16 cellular contexts compared by ENCODE assay signal in genomic region chr17:74739227-74739831, GRCh38. TPM values are rescaled to one million over a fixed set of nuclear protein-coding genes. Genes with fewer than 3 reads are reported as not detected.
DNase-seq lines count a peak whose midpoint lies in the region; ATAC-seq lines count a peak whose summit lies in the region.
"Had no signal": no experiment of that assay in that cellular context is flagged by ENCODE, and none has a peak within 500 bp of the region (broad histone marks: within the 10 kb centered on the region; RNA-seq: fewer than 3 reads in every experiment).

No MANE protein-coding gene starts in this region.

- H3K4me1 Mint-ChIP-seq in T-helper 1 cell treated with Interleukin-12 subunit alpha and Interleukin-12 subunit beta and Interleukin-4 antibody, amounts not matched to agents 30 μg/mL and 1 μg/mL, for 36 hours (ENCODE audit: low read depth), result peaks cover 68% of the 10 kb centered on the region
- H3K4me1 Mint-ChIP-seq in IgD-negative memory B cell, result peaks cover 42 to 65% (median 56%) of the 10 kb centered on the region in 3 donors
- H3K4me1 Mint-ChIP-seq in activated T-cell treated with anti-CD3 and anti-CD28 coated beads, Interleukin-2, amount 50 U/mL, for 4 hours (ENCODE audit: low read depth), result peaks cover 74% of the 10 kb centered on the region
- peaks cover 60 to 62% of the 10 kb centered on the region in 2 donors for H3K4me1 Mint-ChIP-seq in natural killer cell treated with Interleukin-12 subunit alpha and Interleukin-12 subunit beta and Interleukin-15 and Interleukin-18, amount 100 ng/mL, for 72 hours (ENCODE audit: low read depth in 2 of 2)

- DNase-seq in T-helper 1 cell, result no peak
- DNase-seq in activated T-cell treated with anti-CD3 and anti-CD28 coated beads, Interleukin-2, amount 50 U/mL, for 4 hours, result no peak
- peak; percentile 40 for DNase-seq in natural killer cell treated with Interleukin-12 subunit alpha and Interleukin-12 subunit beta and Interleukin-15 and Interleukin-18, amount 100 ng/mL, for 72 hours (ENCODE audit: low spot score)
- DNase-seq in stimulated activated CD8-positive, alpha-beta memory T cell treated with anti-CD3 and anti-CD28 coated beads, Interleukin-4, amount 100 ng/mL, for 48 hours, result no peak
- DNase-seq: activated CD4-positive, alpha-beta T cell treated with anti-CD3 and anti-CD28 coated beads for 48 hours; colonic mucosa; H9; SW 1271 had no signal

- peak overlapping the region; percentile 82 for H3K27ac Mint-ChIP-seq in T-helper 1 cell treated with Interleukin-12 subunit alpha and Interleukin-12 subunit beta and Interleukin-4 antibody, amounts not matched to agents 30 μg/mL and 1 μg/mL, for 36 hours
- H3K27ac Mint-ChIP-seq in IgD-negative memory B cell, result peak overlapping the region; percentile 63 to 92 (median 86)
- peak overlapping the region; percentile 41 to 60 for H3K27ac Mint-ChIP-seq in natural killer cell treated with Interleukin-12 subunit alpha and Interleukin-12 subunit beta and Interleukin-15 and Interleukin-18, amount 100 ng/mL, for 72 hours
- H3K27ac Mint-ChIP-seq: H9 had no signal

- H3K9me3 Mint-ChIP-seq in T-helper 1 cell treated with Interleukin-12 subunit alpha and Interleukin-12 subunit beta and Interleukin-4 antibody, amounts not matched to agents 30 μg/mL and 1 μg/mL, for 36 hours, result no peaks in the 10 kb centered on the region
- no peaks in the 10 kb centered on the region for H3K9me3 Mint-ChIP-seq in IgD-negative memory B cell
- H3K9me3 Mint-ChIP-seq in activated T-cell treated with anti-CD3 and anti-CD28 coated beads, Interleukin-2, amount 50 U/mL, for 4 hours, result no peaks in the 10 kb centered on the region
- no peaks in the 10 kb centered on the region for H3K9me3 Mint-ChIP-seq in natural killer cell treated with Interleukin-12 subunit alpha and Interleukin-12 subunit beta and Interleukin-15 and Interleukin-18, amount 100 ng/mL, for 72 hours
- H3K9me3 Mint-ChIP-seq: H9 had no signal

- H3K4me3 Mint-ChIP-seq in T-helper 1 cell treated with Interleukin-12 subunit alpha and Interleukin-12 subunit beta and Interleukin-4 antibody, amounts not matched to agents 30 μg/mL and 1 μg/mL, for 36 hours, result peak overlapping the region; percentile 88
- peak overlapping the region; percentile 63 to 95 (median 90) for H3K4me3 Mint-ChIP-seq in IgD-negative memory B cell
- H3K4me3 Mint-ChIP-seq in activated T-cell treated with anti-CD3 and anti-CD28 coated beads, Interleukin-2, amount 50 U/mL, for 4 hours, result peak overlapping the region; percentile 84
- H3K4me3 Mint-ChIP-seq in natural killer cell treated with Interleukin-12 subunit alpha and Interleukin-12 subunit beta and Interleukin-15 and Interleukin-18, amount 100 ng/mL, for 72 hours, result peak overlapping the region; percentile 77

- ATAC-seq in activated T-cell treated with anti-CD3 and anti-CD28 coated beads, Interleukin-2, amount 50 U/mL, for 4 hours, result no peak
- ATAC-seq in natural killer cell treated with Interleukin-12 subunit alpha and Interleukin-12 subunit beta and Interleukin-15 and Interleukin-18, amount 100 ng/mL, for 72 hours, result no peak
- ATAC-seq in HG03520 (IDR thresholded peaks at IDR 0.05; ENCODE audit: unreplicated experiment) (no peak), HG02973 (IDR thresholded peaks at IDR 0.05; ENCODE audit: unreplicated experiment) (no peak)

- peaks cover 22% of the 10 kb centered on the region for H3K36me3 Mint-ChIP-seq in T-helper 1 cell treated with Interleukin-12 subunit alpha and Interleukin-12 subunit beta and Interleukin-4 antibody, amounts not matched to agents 30 μg/mL and 1 μg/mL, for 36 hours (ENCODE audit: low read depth)
- peaks cover 8% of the 10 kb centered on the region for H3K36me3 Mint-ChIP-seq in IgD-negative memory B cell
- H3K36me3 Mint-ChIP-seq in activated T-cell treated with anti-CD3 and anti-CD28 coated beads, Interleukin-2, amount 50 U/mL, for 4 hours (ENCODE audit: insufficient read depth), result no peaks in the 10 kb centered on the region
- H3K36me3 Mint-ChIP-seq in natural killer cell treated with Interleukin-12 subunit alpha and Interleukin-12 subunit beta and Interleukin-15 and Interleukin-18, amount 100 ng/mL, for 72 hours, result no peaks in the 10 kb centered on the region

- H3K27me3 Mint-ChIP-seq in T-helper 1 cell treated with Interleukin-12 subunit alpha and Interleukin-12 subunit beta and Interleukin-4 antibody, amounts not matched to agents 30 μg/mL and 1 μg/mL, for 36 hours (ENCODE audit: low read depth), result peaks cover 8% of the 10 kb centered on the region
- H3K27me3 Mint-ChIP-seq in IgD-negative memory B cell, result no peaks in the 10 kb centered on the region
- H3K27me3 Mint-ChIP-seq in activated T-cell treated with anti-CD3 and anti-CD28 coated beads, Interleukin-2, amount 50 U/mL, for 4 hours (ENCODE audit: low read depth), result no peaks in the 10 kb centered on the region
- H3K27me3 Mint-ChIP-seq in natural killer cell treated with Interleukin-12 subunit alpha and Interleukin-12 subunit beta and Interleukin-15 and Interleukin-18, amount 100 ng/mL, for 72 hours, result peaks cover 7 to 8% of the 10 kb centered on the region in 2 donors

RNA-seq across cellular contexts. Expression of gene RAB37, which starts 2.3 kb away (rescaled TPM):
- polyA plus RNA-seq in IgD-negative memory B cell, result 76.5 TPM
- total RNA-seq in activated T-cell treated with anti-CD3 and anti-CD28 coated beads, Interleukin-2, amount 50 U/mL, for 4 hours, result under 1 TPM; 0.29 to 0.98 (median 0.33) TPM
- total RNA-seq in natural killer cell treated with Interleukin-12 subunit alpha and Interleukin-12 subunit beta and Interleukin-15 and Interleukin-18, amount 100 ng/mL, for 72 hours, result 1 to 10 TPM; 1.3 to 3.3 TPM
- total RNA-seq: A172, smooth muscle cell had no signal

RNA-seq across cellular contexts. Expression of gene NHERF1, which starts 9.1 kb away (rescaled TPM):
- 177 TPM for polyA plus RNA-seq in IgD-negative memory B cell
- 100 to 1,000 TPM; 124 to 138 (median 137) TPM for total RNA-seq in activated T-cell treated with anti-CD3 and anti-CD28 coated beads, Interleukin-2, amount 50 U/mL, for 4 hours
- total RNA-seq in natural killer cell treated with Interleukin-12 subunit alpha and Interleukin-12 subunit beta and Interleukin-15 and Interleukin-18, amount 100 ng/mL, for 72 hours, result 100 to 1,000 TPM; 159 to 187 TPM

RNA-seq across cellular contexts. Expression of gene CD300LF, which starts 26.6 kb away (rescaled TPM):
- not detected for polyA plus RNA-seq in IgD-negative memory B cell
- not detected for total RNA-seq in activated T-cell treated with anti-CD3 and anti-CD28 coated beads, Interleukin-2, amount 50 U/mL, for 4 hours
- 1 to 10 TPM in 1 of 2 donors, not detected in 1; 2.2 TPM for total RNA-seq in natural killer cell treated with Interleukin-12 subunit alpha and Interleukin-12 subunit beta and Interleukin-15 and Interleukin-18, amount 100 ng/mL, for 72 hours
- total RNA-seq: A172, H9, hepatocyte, OCI-LY7, smooth muscle cell had no signal
- polyA plus RNA-seq: smooth muscle cell had no signal

RNA-seq across cellular contexts. Expression of gene NAT9, which starts 36.8 kb away (rescaled TPM):
- polyA plus RNA-seq in IgD-negative memory B cell, result 24.5 TPM
- 10 to 100 TPM; 63.1 to 68.7 (median 65.9) TPM for total RNA-seq in activated T-cell treated with anti-CD3 and anti-CD28 coated beads, Interleukin-2, amount 50 U/mL, for 4 hours
- total RNA-seq in natural killer cell treated with Interleukin-12 subunit alpha and Interleukin-12 subunit beta and Interleukin-15 and Interleukin-18, amount 100 ng/mL, for 72 hours, result 10 to 100 TPM; 42.9 to 60.7 TPM
